Comparison of ENCODE assay signal across 11 cellular contexts in the genomic region with DNA sequence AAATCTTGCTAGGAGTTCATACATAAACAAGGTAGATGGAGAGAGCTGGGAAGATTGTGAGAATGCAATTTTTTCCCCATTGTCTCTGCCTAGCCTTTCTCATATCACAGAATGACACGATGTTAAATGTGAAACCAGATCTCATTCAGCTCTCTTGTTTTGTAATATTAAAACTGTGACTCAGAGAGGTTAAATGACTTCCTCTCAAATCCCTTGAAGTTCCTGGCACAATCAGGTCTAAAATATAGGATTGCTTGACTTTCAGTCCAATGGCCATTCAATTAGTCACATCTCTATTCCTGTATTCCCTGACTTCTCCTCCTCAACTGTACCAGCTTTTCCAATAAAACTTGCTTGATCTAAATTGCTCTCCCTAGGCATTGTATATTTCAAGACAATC. TPM values are rescaled to one million over a fixed set of nuclear protein-coding genes. Genes with fewer than 3 reads are reported as not detected.
DNase-seq lines count a peak whose midpoint lies in the region; ATAC-seq and TF ChIP-seq lines count a peak whose summit lies in the region.
"Had no signal": no experiment of that assay in that cellular context is flagged by ENCODE, and none has a peak within 500 bp of the region (broad histone marks: within the 10 kb centered on the region; RNA-seq: fewer than 3 reads in every experiment).

No MANE protein-coding gene starts in this region.

- TF ChIP-seq CTCF in BJ (IDR thresholded peaks at IDR 0.05; ENCODE audit: insufficient read depth, low read depth, low read length) (no peak), HEK293 (tag by site-specific recombination; IDR thresholded peaks at IDR 0.05) (no peak), Peyer's patch (IDR thresholded peaks at IDR 0.05) (no peak), GM10248 (IDR thresholded peaks at IDR 0.05; ENCODE audit: control extremely low read depth, extremely low read depth, low read depth, missing control alignments) (no peak)

- no peak for TF ChIP-seq POLR2A in Peyer's patch (IDR thresholded peaks at IDR 0.05)

- no peaks in the 10 kb centered on the region for H3K27me3 ChIP-seq in BJ (ENCODE audit: control insufficient read depth, insufficient read depth, low read length)
- no peaks in the 10 kb centered on the region for H3K27me3 ChIP-seq in Peyer's patch

- H3K27ac Mint-ChIP-seq in activated T-helper 1 cell treated with anti-CD3 and anti-CD28 coated beads, Interleukin-12 subunit alpha, Interleukin-12 subunit beta, Interleukin-2, Interleukin-4 antibody, amounts not matched to agents 30 ng/mL and 10 ng/mL and 1 ng/mL, durations not matched to agents 14 hours and 24 hours and 36 hours: peak overlapping the region; percentile 45
- H3K27ac Mint-ChIP-seq: nephron had no signal

- no peaks in the 10 kb centered on the region for H3K36me3 Mint-ChIP-seq in activated T-helper 1 cell treated with anti-CD3 and anti-CD28 coated beads, Interleukin-12 subunit alpha, Interleukin-12 subunit beta, Interleukin-2, Interleukin-4 antibody, amounts not matched to agents 30 ng/mL and 10 ng/mL and 1 ng/mL, durations not matched to agents 14 hours and 24 hours and 36 hours (ENCODE audit: low read depth)

- DNase-seq in BJ (ENCODE audit: low read depth) (peak; percentile 49), iris pigment epithelial cell (ENCODE audit: low read depth) (peak; percentile 85), Peyer's patch (no peak), GM10248 (ENCODE audit: extremely low spot score) (no peak), occipital lobe (lab: John Stamatoyannopoulos, UW) (no peak)
- no peak for DNase-seq in activated T-helper 1 cell treated with anti-CD3 and anti-CD28 coated beads, Interleukin-12 subunit alpha, Interleukin-12 subunit beta, Interleukin-2, Interleukin-4 antibody, amounts not matched to agents 30 ng/mL and 10 ng/mL and 1 ng/mL, durations not matched to agents 14 hours and 24 hours and 36 hours (ENCODE audit: low spot score)
- DNase-seq: effector CD8-positive, alpha-beta T cell; NCI-H1105 had no signal

- peak overlapping the region; percentile 0 for H3K4me3 Mint-ChIP-seq in activated T-helper 1 cell treated with anti-CD3 and anti-CD28 coated beads, Interleukin-12 subunit alpha, Interleukin-12 subunit beta, Interleukin-2, Interleukin-4 antibody, amounts not matched to agents 30 ng/mL and 10 ng/mL and 1 ng/mL, durations not matched to agents 14 hours and 24 hours and 36 hours
- H3K4me3 Mint-ChIP-seq: nephron had no signal

- H3K4me3 ChIP-seq in BJ (ENCODE audit: low read depth, low read length) (no peak overlapping the region), HEK293 (ENCODE audit: low read depth, low read length) (no peak overlapping the region), Peyer's patch (no peak overlapping the region)

- H3K27ac ChIP-seq in HEK293 (ENCODE audit: extremely low read depth, low read depth, low read length) (no peak overlapping the region), Peyer's patch (no peak overlapping the region)

- ATAC-seq in GM19351 (IDR thresholded peaks at IDR 0.05; ENCODE audit: unreplicated experiment): no peak

- H3K4me1 ChIP-seq in HEK293 (ENCODE audit: control insufficient read depth, insufficient read depth, low read length): no peaks in the 10 kb centered on the region
- peaks cover 0 to 6% (median 0%) of the 10 kb centered on the region in 4 donors for H3K4me1 ChIP-seq in Peyer's patch

- no peaks in the 10 kb centered on the region for H3K36me3 ChIP-seq in BJ (ENCODE audit: control insufficient read depth, insufficient read depth, low read length)
- H3K36me3 ChIP-seq in HEK293 (ENCODE audit: control insufficient read depth in 2 of 2, insufficient read depth in 1 of 2, low read length in 2 of 2): no peaks in the 10 kb centered on the region
- no peaks in the 10 kb centered on the region for H3K36me3 ChIP-seq in Peyer's patch

- no peaks in the 10 kb centered on the region for H3K9me3 ChIP-seq in HEK293 (ENCODE audit: control insufficient read depth, insufficient read depth, low read depth, low read length)
- no peaks in the 10 kb centered on the region for H3K9me3 ChIP-seq in Peyer's patch

- CTCF ChIA-PET in BJ (lab: Yijun Ruan, JAX) (interaction anchor here (0.9 to 19.2 kb wide), 3 partner anchors 12 to 82 kb away, joined by 4 to 512 read pairs (median 11); partner anchors contain the start of gene STAMBPL1), HEK293 (lab: Yijun Ruan, JAX) (interaction anchor here (0.6 to 2.3 kb wide), 6 partner anchors 13 to 365 kb away, joined by 3 to 14 read pairs (median 4); no protein-coding TSS in a partner anchor), GM10248 (lab: Yijun Ruan, JAX) (interaction anchor here (0.7 to 2.4 kb wide), 2 partner anchors 12 to 84 kb away, joined by 3 to 15 read pairs; no protein-coding TSS in a partner anchor)

- POLR2A ChIA-PET in BJ (lab: Charles Lee) (interaction anchor here (0.6 kb wide), 1 partner anchor 11 kb away, joined by 3 read pairs; no protein-coding TSS in a partner anchor), HEK293 (lab: Yijun Ruan, JAX) (no interaction called here), GM10248 (lab: Yijun Ruan, JAX) (no interaction called here)

- H3K27me3 Mint-ChIP-seq in activated T-helper 1 cell treated with anti-CD3 and anti-CD28 coated beads, Interleukin-12 subunit alpha, Interleukin-12 subunit beta, Interleukin-2, Interleukin-4 antibody, amounts not matched to agents 30 ng/mL and 10 ng/mL and 1 ng/mL, durations not matched to agents 14 hours and 24 hours and 36 hours (ENCODE audit: insufficient read depth): peaks cover 4% of the 10 kb centered on the region

- H3K4me1 Mint-ChIP-seq in activated T-helper 1 cell treated with anti-CD3 and anti-CD28 coated beads, Interleukin-12 subunit alpha, Interleukin-12 subunit beta, Interleukin-2, Interleukin-4 antibody, amounts not matched to agents 30 ng/mL and 10 ng/mL and 1 ng/mL, durations not matched to agents 14 hours and 24 hours and 36 hours (ENCODE audit: low read depth): peaks cover 28% of the 10 kb centered on the region
- H3K4me1 Mint-ChIP-seq: nephron had no signal

- no peaks in the 10 kb centered on the region for H3K9me3 Mint-ChIP-seq in activated T-helper 1 cell treated with anti-CD3 and anti-CD28 coated beads, Interleukin-12 subunit alpha, Interleukin-12 subunit beta, Interleukin-2, Interleukin-4 antibody, amounts not matched to agents 30 ng/mL and 10 ng/mL and 1 ng/mL, durations not matched to agents 14 hours and 24 hours and 36 hours
- H3K9me3 Mint-ChIP-seq: nephron had no signal

- intact Hi-C loops in activated T-helper 1 cell treated with anti-CD3 and anti-CD28 coated beads, Interleukin-12 subunit alpha, Interleukin-12 subunit beta, Interleukin-2, Interleukin-4 antibody, amounts not matched to agents 30 ng/mL and 10 ng/mL and 1 ng/mL, durations not matched to agents 14 hours and 24 hours and 36 hours (cut with micrococcal nuclease): loop anchor here (1.0 kb wide), 6 partner anchors 10 to 93 kb away; partner anchors contain the start of gene STAMBPL1

TF ChIP-seq in HEK293, 187 proteins besides CTCF, POLR2A, EP300 and RAD21:
- no peak for TF ChIP-seq SP2 (tag by site-specific recombination; IDR thresholded peaks at IDR 0.05)
- no peak for TF ChIP-seq GLIS1 (tag by site-specific recombination; IDR thresholded peaks at IDR 0.05)
- TF ChIP-seq, protein P1, sequence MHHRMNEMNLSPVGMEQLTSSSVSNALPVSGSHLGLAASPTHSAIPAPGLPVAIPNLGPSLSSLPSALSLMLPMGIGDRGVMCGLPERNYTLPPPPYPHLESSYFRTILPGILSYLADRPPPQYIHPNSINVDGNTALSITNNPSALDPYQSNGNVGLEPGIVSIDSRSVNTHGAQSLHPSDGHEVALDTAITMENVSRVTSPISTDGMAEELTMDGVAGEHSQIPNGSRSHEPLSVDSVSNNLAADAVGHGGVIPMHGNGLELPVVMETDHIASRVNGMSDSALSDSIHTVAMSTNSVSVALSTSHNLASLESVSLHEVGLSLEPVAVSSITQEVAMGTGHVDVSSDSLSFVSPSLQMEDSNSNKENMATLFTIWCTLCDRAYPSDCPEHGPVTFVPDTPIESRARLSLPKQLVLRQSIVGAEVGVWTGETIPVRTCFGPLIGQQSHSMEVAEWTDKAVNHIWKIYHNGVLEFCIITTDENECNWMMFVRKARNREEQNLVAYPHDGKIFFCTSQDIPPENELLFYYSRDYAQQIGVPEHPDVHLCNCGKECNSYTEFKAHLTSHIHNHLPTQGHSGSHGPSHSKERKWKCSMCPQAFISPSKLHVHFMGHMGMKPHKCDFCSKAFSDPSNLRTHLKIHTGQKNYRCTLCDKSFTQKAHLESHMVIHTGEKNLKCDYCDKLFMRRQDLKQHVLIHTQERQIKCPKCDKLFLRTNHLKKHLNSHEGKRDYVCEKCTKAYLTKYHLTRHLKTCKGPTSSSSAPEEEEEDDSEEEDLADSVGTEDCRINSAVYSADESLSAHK (tag by site-specific recombination; IDR thresholded peaks at IDR 0.05): no peak
- 0 out of 2 replicates have a peak, but pooled peaks have one; percentile 20 for TF ChIP-seq ZNF660 (tag by site-specific recombination; IDR thresholded peaks at IDR 0.05)

RNA-seq across cellular contexts. Expression of gene ANKRD22, which starts 3.1 kb away (rescaled TPM):
- polyA plus RNA-seq in BJ (2011; rRNA removed): not detected in 2 replicates
- not detected in 2 replicates for polyA minus RNA-seq in BJ (2011; rRNA and poly(A)+ RNA removed)
- 0.16 TPM in 1 of 2 replicates, not detected in the other for total RNA-seq in activated T-helper 1 cell treated with anti-CD3 and anti-CD28 coated beads, Interleukin-12 subunit alpha, Interleukin-12 subunit beta, Interleukin-2, Interleukin-4 antibody, amounts not matched to agents 30 ng/mL and 10 ng/mL and 1 ng/mL, durations not matched to agents 14 hours and 24 hours and 36 hours
- total RNA-seq in Peyer's patch: 1 to 10 TPM in 2 of 4 donors, under 1 TPM in 1, not detected in 1; 0.70 to 1.5 (median 1.1) TPM
- total RNA-seq in occipital lobe: 0.16 TPM

RNA-seq across cellular contexts. Expression of gene STAMBPL1, which starts 31.5 kb away (rescaled TPM):
- 23.1 and 29.8 TPM in 2 replicates for polyA plus RNA-seq in BJ (2011; rRNA removed)
- 12.0 and 13.6 TPM in 2 replicates for polyA minus RNA-seq in BJ (2011; rRNA and poly(A)+ RNA removed)
- total RNA-seq in activated T-helper 1 cell treated with anti-CD3 and anti-CD28 coated beads, Interleukin-12 subunit alpha, Interleukin-12 subunit beta, Interleukin-2, Interleukin-4 antibody, amounts not matched to agents 30 ng/mL and 10 ng/mL and 1 ng/mL, durations not matched to agents 14 hours and 24 hours and 36 hours: 36.1 and 37.5 TPM in 2 replicates
- total RNA-seq in Peyer's patch (100 to 1,000 TPM in 1 of 4 donors, 10 to 100 TPM in 3; 54.6 to 116 (median 84.6) TPM), occipital lobe (7.8 TPM)

RNA-seq across cellular contexts. Expression of gene LIPM, which starts 46.0 kb away (rescaled TPM):
- not detected in 2 replicates for polyA plus RNA-seq in BJ (2011; rRNA removed)
- not detected in 2 replicates for polyA minus RNA-seq in BJ (2011; rRNA and poly(A)+ RNA removed)
- not detected in 2 replicates for total RNA-seq in activated T-helper 1 cell treated with anti-CD3 and anti-CD28 coated beads, Interleukin-12 subunit alpha, Interleukin-12 subunit beta, Interleukin-2, Interleukin-4 antibody, amounts not matched to agents 30 ng/mL and 10 ng/mL and 1 ng/mL, durations not matched to agents 14 hours and 24 hours and 36 hours
- not detected for total RNA-seq in Peyer's patch
- total RNA-seq in occipital lobe: not detected

Comparison
In these comparisons a context has a peak if more than half of its experiments do, and no peak if none do; other contexts are left out.
1. DNase-seq: peak in BJ (single experiment) and iris pigment epithelial cell (single experiment); none in activated T-helper 1 cell treated with anti-CD3 and anti-CD28 coated beads, Interleukin-12 subunit alpha, Interleukin-12 subunit beta, Interleukin-2, Interleukin-4 antibody, amounts not matched to agents 30 ng/mL and 10 ng/mL and 1 ng/mL, durations not matched to agents 14 hours and 24 hours and 36 hours (single experiment), Peyer's patch (0 of 3), GM10248 (single experiment) and occipital lobe (single experiment).